Comparison of ENCODE assay signal across 1 cellular context in genomic region chr6:17730078-17730704, GRCh38.
TF ChIP-seq lines count a peak whose summit lies in the region.

No MANE protein-coding gene starts in this region.

TF ChIP-seq in K562, 482 proteins besides CTCF, POLR2A, EP300 and RAD21 (continued from another document):
- TF ChIP-seq ZNF609 (CRISPR knock-in tag; IDR thresholded peaks at IDR 0.05; ENCODE audit: borderline replicate concordance) (no peak), CREB3L1 (IDR thresholded peaks at IDR 0.05; ENCODE audit: borderline replicate concordance, low read depth) (peak; percentile 29; the same call in 1 of the 2 replicates), ZNF431 (CRISPR knock-in tag; IDR thresholded peaks at IDR 0.05) (no peak), FOSL1 (tag; conservative IDR thresholded peaks at IDR 0.05) (peak; percentile 85), ZNF316 (IDR thresholded peaks at IDR 0.05) (no peak), CBX5 (IDR thresholded peaks at IDR 0.05; ENCODE audit: borderline replicate concordance, low read depth) (no peak), ZNF512 (tag; IDR thresholded peaks at IDR 0.05) (no peak), CBFA2T2 (conservative IDR thresholded peaks at IDR 0.05) (no peak), ZNF134 (CRISPR knock-in tag; conservative IDR thresholded peaks at IDR 0.05) (no peak), SAFB (IDR thresholded peaks at IDR 0.05; ENCODE audit: borderline replicate concordance, low read depth, low read length) (no peak), RFX1 (IDR thresholded peaks at IDR 0.05) (no peak), JUND (IDR thresholded peaks at IDR 0.05; ENCODE audit: borderline replicate concordance, low read depth, low read length) (no peak), JUND (tag; IDR thresholded peaks at IDR 0.05; ENCODE audit: borderline replicate concordance, low read depth, low read length) (no peak; the same call in 2 of the 3 replicates), EP400 (IDR thresholded peaks at IDR 0.05) (0 out of 2 replicates have a peak, but pooled peaks have one; percentile 0), ZNF445 (CRISPR knock-in tag; IDR thresholded peaks at IDR 0.05; ENCODE audit: low read depth) (no peak), TEAD4 (IDR thresholded peaks at IDR 0.05; ENCODE audit: low read length) (no peak), TEAD4 (CRISPR knock-in tag; IDR thresholded peaks at IDR 0.05; ENCODE audit: borderline replicate concordance) (no peak), NR2F6 (CRISPR knock-in tag; IDR thresholded peaks at IDR 0.05) (no peak), TCFL5 (CRISPR knock-in tag; conservative IDR thresholded peaks at IDR 0.05) (no peak), HMBOX1 (IDR thresholded peaks at IDR 0.05) (no peak), SMAD1 (IDR thresholded peaks at IDR 0.05; ENCODE audit: low read depth, low read length, partially characterized antibody) (no peak), ZNF766 (CRISPR knock-in tag; conservative IDR thresholded peaks at IDR 0.05) (no peak), NELFE (IDR thresholded peaks at IDR 0.05; ENCODE audit: insufficient read depth, insufficient read length) (no peak), NKRF (IDR thresholded peaks at IDR 0.05; ENCODE audit: borderline replicate concordance) (no peak), ZNF77 (CRISPR knock-in tag; IDR thresholded peaks at IDR 0.05) (no peak), ZNF175 (CRISPR knock-in tag; IDR thresholded peaks at IDR 0.05; ENCODE audit: low read depth) (peak; percentile 65), SP1 (CRISPR knock-in tag; IDR thresholded peaks at IDR 0.05) (no peak), ZNF184 (CRISPR knock-in tag; IDR thresholded peaks at IDR 0.05) (no peak), TRIM24 (IDR thresholded peaks at IDR 0.05) (no peak), RHOXF2B (CRISPR knock-in tag; conservative IDR thresholded peaks at IDR 0.05) (no peak), NCOA1 (IDR thresholded peaks at IDR 0.05; ENCODE audit: low read depth) (no peak), POLR2H (tag; IDR thresholded peaks at IDR 0.05; ENCODE audit: low read depth) (0 out of 2 replicates have a peak, but pooled peaks have one; percentile 68), NCOA4 (IDR thresholded peaks at IDR 0.05; ENCODE audit: partially characterized antibody) (no peak), NUFIP1 (IDR thresholded peaks at IDR 0.05; ENCODE audit: partially characterized antibody) (no peak), SLC30A9 (CRISPR knock-in tag; IDR thresholded peaks at IDR 0.05) (no peak), ZNF24 (IDR thresholded peaks at IDR 0.05) (no peak), FOXP4 (CRISPR knock-in tag; IDR thresholded peaks at IDR 0.05; ENCODE audit: borderline replicate concordance) (no peak), MAFF (IDR thresholded peaks at IDR 0.05; ENCODE audit: low read length) (no peak), SMAD2 (IDR thresholded peaks at IDR 0.05; ENCODE audit: low read depth, low read length) (no peak), L3MBTL2 (IDR thresholded peaks at IDR 0.05) (0 out of 2 replicates have a peak, but pooled peaks have one; percentile 8), DNMT1 (IDR thresholded peaks at IDR 0.05) (no peak), NR2C2 (CRISPR knock-in tag; IDR thresholded peaks at IDR 0.05) (no peak), NR2C2 (tag; IDR thresholded peaks at IDR 0.05) (peak; percentile 2; the same call in 1 of the 2 replicates), TAF15 (IDR thresholded peaks at IDR 0.05; ENCODE audit: low read depth, low read length) (no peak), FOS (IDR thresholded peaks at IDR 0.05; ENCODE audit: extremely low read depth, insufficient read length) (no peak)
